1 cellular context compared by ENCODE assay signal in the genomic region with DNA sequence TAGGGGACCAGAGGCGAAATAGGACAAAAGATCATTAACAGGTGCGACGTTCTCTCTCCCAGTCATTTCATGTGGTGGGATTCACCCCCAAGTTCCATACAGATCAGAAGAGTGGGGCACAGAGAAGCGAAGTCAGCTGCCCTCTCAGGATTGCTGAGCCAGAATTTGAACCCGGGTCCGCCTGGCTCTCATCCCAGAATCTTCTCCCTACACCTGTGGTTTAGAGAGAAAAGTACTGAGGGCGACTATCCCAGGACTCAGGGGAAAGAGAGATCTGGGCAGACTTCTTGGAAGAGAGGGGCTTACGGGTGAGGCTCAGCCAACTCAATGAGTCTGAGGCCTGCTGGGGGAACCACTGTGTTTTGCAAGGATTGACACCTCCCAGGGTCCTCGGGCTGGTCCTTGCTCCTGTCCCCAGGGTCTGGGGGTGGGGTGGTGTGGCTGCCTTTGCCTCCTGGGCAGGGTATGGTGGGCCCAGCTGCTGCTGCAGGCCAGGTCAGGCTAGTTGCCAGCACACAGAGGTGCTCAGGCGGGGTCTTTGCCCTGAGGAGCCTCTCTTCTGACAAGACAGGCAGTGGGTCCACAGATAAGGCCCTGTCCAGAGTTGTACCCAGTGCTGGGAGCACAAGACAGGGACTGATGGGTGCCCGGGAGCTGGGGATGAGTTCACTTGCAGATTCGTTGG.
TF ChIP-seq lines count a peak whose summit lies in the region.

No MANE protein-coding gene starts in this region.

TF ChIP-seq in H1, 55 proteins besides CTCF, POLR2A, EP300 and RAD21:
- TF ChIP-seq TAF1 (IDR thresholded peaks at IDR 0.05; ENCODE audit: low read depth, low read length) (no peak), CHD2 (IDR thresholded peaks at IDR 0.05; ENCODE audit: low read length) (no peak), SP2 (IDR thresholded peaks at IDR 0.05; ENCODE audit: low read length) (no peak), SUZ12 (IDR thresholded peaks at IDR 0.05; ENCODE audit: low read length) (no peak), CHD7 (IDR thresholded peaks at IDR 0.05; ENCODE audit: insufficient replicate concordance, low read length) (no peak), MAX (IDR thresholded peaks at IDR 0.05) (no peak), CEBPB (IDR thresholded peaks at IDR 0.05; ENCODE audit: low read depth, low read length) (no peak)
TF ChIP-seq in H1: peak in this region for 0.
